Comparison of ENCODE assay signal across 27 cellular contexts in genomic region chr13:29339386-29340272, GRCh38.
"Had no signal": no experiment of that assay in that cellular context is flagged by ENCODE, and none has a peak within 500 bp of the region (broad histone marks: within the 10 kb centered on the region; RNA-seq: fewer than 3 reads in every experiment).

No MANE protein-coding gene starts in this region.

- H3K36me3 ChIP-seq: brain microvascular endothelial cell, breast epithelium had no signal

- H3K4me1 ChIP-seq: body of pancreas, breast epithelium had no signal

- ATAC-seq: activated CD8-positive, alpha-beta T cell treated with anti-CD3 and anti-CD28 coated beads for 36 hours; activated naive CD8-positive, alpha-beta T cell treated with anti-CD3 and anti-CD28 coated beads, Interleukin-2, amount 50 U/mL, for 24 hours; activated T-cell treated with anti-CD3 and anti-CD28 coated beads, Interleukin-2, amount 50 U/mL, for 4 hours; body of pancreas had no signal

- H3K4me3 ChIP-seq: body of pancreas, breast epithelium had no signal

- H3K27ac ChIP-seq: body of pancreas, brain microvascular endothelial cell, breast epithelium had no signal

- DNase-seq: activated B cell treated with CpG ODN at 0.5 μM for 24 hours; activated CD4-positive, alpha-beta memory T cell treated with anti-CD3 and anti-CD28 coated beads for 36 hours; activated CD4-positive, alpha-beta T cell treated with anti-CD3 and anti-CD28 coated beads for 4 hours; activated CD4-positive, alpha-beta T cell treated with anti-CD3 and anti-CD28 coated beads, Interleukin-2, amount 10 ng/mL, durations not matched to agents 24 days and 14 days; activated CD4-positive, alpha-beta T cell treated with anti-CD3 and anti-CD28 coated beads, Interleukin-2, amount 50 U/mL, for 1 hour; activated CD4-positive, alpha-beta T cell treated with anti-CD3 and anti-CD28 coated beads, Interleukin-2, amount 50 U/mL, for 4 hours; activated CD4-positive, CD25-positive, alpha-beta regulatory T cell treated with anti-CD3 and anti-CD28 coated beads, Interleukin-2, amount 50 U/mL, for 72 hours; activated CD8-positive, alpha-beta memory T cell treated with anti-CD3 and anti-CD28 coated beads, Interleukin-2, amount 50 U/mL, for 4 hours; activated CD8-positive, alpha-beta T cell treated with anti-CD3 and anti-CD28 coated beads for 36 hours; activated effector memory CD4-positive, alpha-beta T cell treated with Interleukin-2 at 50 U/mL for 16 hours; activated gamma-delta T cell; activated naive CD4-positive, alpha-beta T cell treated with anti-CD3 and anti-CD28 coated beads, Interleukin-2, amount 10 ng/mL, durations not matched to agents 7 days and 5 days; activated naive CD4-positive, alpha-beta T cell treated with Interleukin-2 at 50 U/mL for 16 hours; activated naive CD8-positive, alpha-beta T cell treated with anti-CD3 and anti-CD28 coated beads, Interleukin-2, amount 10 ng/mL, durations not matched to agents 7 days and 5 days; activated naive CD8-positive, alpha-beta T cell treated with anti-CD3 and anti-CD28 coated beads, Interleukin-2, amount 50 U/mL, for 24 hours; activated T-cell treated with anti-CD3 and anti-CD28 coated beads for 4 hours; activated T-cell treated with anti-CD3 and anti-CD28 coated beads, Interleukin-2, amount 50 U/mL, for 1 hour; activated T-cell treated with anti-CD3 and anti-CD28 coated beads, Interleukin-2, amount 50 U/mL, for 4 hours; amygdala; anterior cingulate cortex; body of pancreas; brain microvascular endothelial cell; central memory CD4-positive, alpha-beta T cell; T-helper 1 cell; T-helper 2 cell; T-helper 9 cell had no signal

- H3K27me3 ChIP-seq: body of pancreas, brain microvascular endothelial cell, breast epithelium had no signal

- H3K9me3 ChIP-seq: body of pancreas had no signal
